In the genomic region with DNA sequence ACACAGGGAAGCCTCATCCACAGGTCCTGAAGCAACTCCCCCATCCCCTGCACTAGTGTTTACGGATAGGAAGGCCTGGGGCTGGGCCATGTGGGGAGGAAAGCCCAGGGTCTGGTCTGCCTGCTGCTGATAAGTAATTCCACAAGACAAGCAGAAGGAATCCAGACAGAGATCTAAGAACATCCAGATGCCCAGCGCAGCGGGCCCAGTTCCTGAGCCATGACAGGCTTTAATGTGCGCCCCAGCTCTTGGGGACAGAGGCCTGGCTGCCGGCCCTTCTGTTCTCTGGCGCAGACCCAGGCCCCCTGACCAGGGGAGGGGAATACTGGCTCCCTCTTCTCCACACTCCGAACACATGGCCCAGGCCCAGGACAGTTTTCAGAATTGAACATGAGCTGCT, we compare ENCODE assay signal across 1 cellular context.
TF ChIP-seq lines count a peak whose summit lies in the region.

No MANE protein-coding gene starts in this region.

TF ChIP-seq in SK-N-SH, 30 proteins besides CTCF, POLR2A, EP300 and RAD21 (continued from another document):
- no peak for TF ChIP-seq USF1 (IDR thresholded peaks at IDR 0.05; ENCODE audit: borderline replicate concordance, low read depth)
- TF ChIP-seq CHD2 (IDR thresholded peaks at IDR 0.05; ENCODE audit: low read length, partially characterized antibody): peak; percentile 64
- TF ChIP-seq MEF2A (IDR thresholded peaks at IDR 0.05; ENCODE audit: borderline replicate concordance, low read depth): no peak
- TF ChIP-seq MXI1 (IDR thresholded peaks at IDR 0.05; ENCODE audit: low read depth, low read length): no peak
- TF ChIP-seq GATA2 (CRISPR knock-in tag; IDR thresholded peaks at IDR 0.05): peak; percentile 89
- TF ChIP-seq, protein P1, sequence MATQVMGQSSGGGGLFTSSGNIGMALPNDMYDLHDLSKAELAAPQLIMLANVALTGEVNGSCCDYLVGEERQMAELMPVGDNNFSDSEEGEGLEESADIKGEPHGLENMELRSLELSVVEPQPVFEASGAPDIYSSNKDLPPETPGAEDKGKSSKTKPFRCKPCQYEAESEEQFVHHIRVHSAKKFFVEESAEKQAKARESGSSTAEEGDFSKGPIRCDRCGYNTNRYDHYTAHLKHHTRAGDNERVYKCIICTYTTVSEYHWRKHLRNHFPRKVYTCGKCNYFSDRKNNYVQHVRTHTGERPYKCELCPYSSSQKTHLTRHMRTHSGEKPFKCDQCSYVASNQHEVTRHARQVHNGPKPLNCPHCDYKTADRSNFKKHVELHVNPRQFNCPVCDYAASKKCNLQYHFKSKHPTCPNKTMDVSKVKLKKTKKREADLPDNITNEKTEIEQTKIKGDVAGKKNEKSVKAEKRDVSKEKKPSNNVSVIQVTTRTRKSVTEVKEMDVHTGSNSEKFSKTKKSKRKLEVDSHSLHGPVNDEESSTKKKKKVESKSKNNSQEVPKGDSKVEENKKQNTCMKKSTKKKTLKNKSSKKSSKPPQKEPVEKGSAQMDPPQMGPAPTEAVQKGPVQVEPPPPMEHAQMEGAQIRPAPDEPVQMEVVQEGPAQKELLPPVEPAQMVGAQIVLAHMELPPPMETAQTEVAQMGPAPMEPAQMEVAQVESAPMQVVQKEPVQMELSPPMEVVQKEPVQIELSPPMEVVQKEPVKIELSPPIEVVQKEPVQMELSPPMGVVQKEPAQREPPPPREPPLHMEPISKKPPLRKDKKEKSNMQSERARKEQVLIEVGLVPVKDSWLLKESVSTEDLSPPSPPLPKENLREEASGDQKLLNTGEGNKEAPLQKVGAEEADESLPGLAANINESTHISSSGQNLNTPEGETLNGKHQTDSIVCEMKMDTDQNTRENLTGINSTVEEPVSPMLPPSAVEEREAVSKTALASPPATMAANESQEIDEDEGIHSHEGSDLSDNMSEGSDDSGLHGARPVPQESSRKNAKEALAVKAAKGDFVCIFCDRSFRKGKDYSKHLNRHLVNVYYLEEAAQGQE (IDR thresholded peaks at IDR 0.05; ENCODE audit: low read depth, low read length): no peak
- no peak for TF ChIP-seq EZH2phosphoT487 (IDR thresholded peaks at IDR 0.05; ENCODE audit: borderline replicate concordance, low read depth)
- TF ChIP-seq FOSL2 (IDR thresholded peaks at IDR 0.05; ENCODE audit: borderline replicate concordance, low read depth): no peak
- TF ChIP-seq NRF1 (IDR thresholded peaks at IDR 0.05; ENCODE audit: low read depth, low read length): no peak
- no peak for TF ChIP-seq ELF1 (IDR thresholded peaks at IDR 0.05)
- no peak for TF ChIP-seq MAX (IDR thresholded peaks at IDR 0.05; ENCODE audit: low read depth)
- no peak for TF ChIP-seq FOXM1 (IDR thresholded peaks at IDR 0.05; ENCODE audit: low read depth)
- TF ChIP-seq, protein P2, sequence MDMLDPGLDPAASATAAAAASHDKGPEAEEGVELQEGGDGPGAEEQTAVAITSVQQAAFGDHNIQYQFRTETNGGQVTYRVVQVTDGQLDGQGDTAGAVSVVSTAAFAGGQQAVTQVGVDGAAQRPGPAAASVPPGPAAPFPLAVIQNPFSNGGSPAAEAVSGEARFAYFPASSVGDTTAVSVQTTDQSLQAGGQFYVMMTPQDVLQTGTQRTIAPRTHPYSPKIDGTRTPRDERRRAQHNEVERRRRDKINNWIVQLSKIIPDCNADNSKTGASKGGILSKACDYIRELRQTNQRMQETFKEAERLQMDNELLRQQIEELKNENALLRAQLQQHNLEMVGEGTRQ (IDR thresholded peaks at IDR 0.05; ENCODE audit: borderline replicate concordance, low read depth, low read length): no peak
- TF ChIP-seq NFIC (IDR thresholded peaks at IDR 0.05; ENCODE audit: borderline replicate concordance): no peak
- no peak for TF ChIP-seq RXRA (IDR thresholded peaks at IDR 0.05; ENCODE audit: borderline replicate concordance, low read depth)
- TF ChIP-seq JUND (IDR thresholded peaks at IDR 0.05): no peak
- no peak for TF ChIP-seq YY1 (IDR thresholded peaks at IDR 0.05; ENCODE audit: low read depth)
- TF ChIP-seq TEAD4 (IDR thresholded peaks at IDR 0.05; ENCODE audit: borderline replicate concordance, insufficient read depth): no peak
- peak; percentile 68 for TF ChIP-seq TCF12 (IDR thresholded peaks at IDR 0.05)
- peak; percentile 95 for TF ChIP-seq FOXJ3 (CRISPR knock-in tag; IDR thresholded peaks at IDR 0.05)
- peak; percentile 66 for TF ChIP-seq POLR2AphosphoS5 (IDR thresholded peaks at IDR 0.05; ENCODE audit: low read depth, low read length)
- no peak for TF ChIP-seq RFX5 (IDR thresholded peaks at IDR 0.05; ENCODE audit: low read length)
- no peak for TF ChIP-seq ZBTB33 (IDR thresholded peaks at IDR 0.05; ENCODE audit: borderline replicate concordance, low read depth)
